In genomic region chr10:80144302-80145131, GRCh38 we compare ENCODE assay signal across 8 cellular contexts. TPM values are rescaled to one million over a fixed set of nuclear protein-coding genes. Genes with fewer than 3 reads are reported as not detected.
A peak's percentile ranks its signal among the peaks of the same experiment; 100 is the strongest.
DNase-seq lines count a peak whose midpoint lies in the region; ATAC-seq, FAIRE-seq and TF ChIP-seq lines count a peak whose summit lies in the region.

No MANE protein-coding gene starts in this region.

- FAIRE-seq in D721Med (lab: Jason Lieb, UNC): no peak

- ATAC-seq in GM21825 (IDR thresholded peaks at IDR 0.05; ENCODE audit: unreplicated experiment): peak; percentile 77
- peak; percentile 66 for ATAC-seq in foreskin keratinocyte

- peaks cover 12% of the 10 kb centered on the region for H3K27me3 ChIP-seq in foreskin keratinocyte

- TF ChIP-seq CTCF in LNCaP clone FGC (IDR thresholded peaks at IDR 0.05; ENCODE audit: control insufficient read depth, extremely low read depth, insufficient read depth) (no peak), foreskin keratinocyte (conservative IDR thresholded peaks at IDR 0.05) (no peak), D721Med (IDR thresholded peaks at IDR 0.05; ENCODE audit: insufficient read depth, missing control alignments) (no peak)

- in situ Hi-C loops in G401 (cut with HindIII; ENCODE audit: low sequenced_read_pairs): no loop called here

- peaks cover 3% of the 10 kb centered on the region for H3K4me1 ChIP-seq in foreskin keratinocyte

- peak; percentile 35 for DNase-seq in G401 (ENCODE audit: low spot score)
- no peak for DNase-seq in LNCaP clone FGC (ENCODE audit: low read depth)
- DNase-seq in activated CD4-positive, alpha-beta T cell treated with anti-CD3 and anti-CD28 coated beads for 1 hour: peak; percentile 16
- no peak for DNase-seq in foreskin keratinocyte
- DNase-seq in stimulated activated CD4-positive, alpha-beta T cell treated with anti-CD3 and anti-CD28 coated beads, Interleukin-12 subunit alpha, Interleukin-12 subunit beta, amount 100 ng/mL, for 4 hours: peak; percentile 21
- no peak for DNase-seq in amniotic stem cell (lab: John Stamatoyannopoulos, UW)
- no peak for DNase-seq in D721Med (ENCODE audit: insufficient read length, low spot score)

- peak overlapping the region; percentile 40 for H3K4me3 ChIP-seq in LNCaP clone FGC (ENCODE audit: low read depth, low read length)

- H3K27ac ChIP-seq in foreskin keratinocyte: no peak overlapping the region

RNA-seq across cellular contexts. Expression of gene PLAC9, which starts 12.0 kb away (rescaled TPM):
- 1.7 TPM in 1 of 2 replicates, not detected in the other for total RNA-seq in G401 (2014; rRNA removed; shearing (Covaris generic))
- total RNA-seq in foreskin keratinocyte: not detected in 2 replicates
- not detected in 2 replicates for polyA plus RNA-seq in foreskin keratinocyte

Comparison
In these comparisons a context has a peak if more than half of its experiments do, and no peak if none do; other contexts are left out.
1. DNase-seq: peak in G401 (single experiment), activated CD4-positive, alpha-beta T cell treated with anti-CD3 and anti-CD28 coated beads for 1 hour (single experiment) and stimulated activated CD4-positive, alpha-beta T cell treated with anti-CD3 and anti-CD28 coated beads, Interleukin-12 subunit alpha, Interleukin-12 subunit beta, amount 100 ng/mL, for 4 hours (single experiment); none in LNCaP clone FGC (single experiment), foreskin keratinocyte (0 of 2), amniotic stem cell (single experiment) and D721Med (single experiment).